In genomic region chr1:210726621-210727020, GRCh38 we compare ENCODE assay signal across 10 cellular contexts.
DNase-seq lines count a peak whose midpoint lies in the region; ATAC-seq and TF ChIP-seq lines count a peak whose summit lies in the region.
"Had no signal": no experiment of that assay in that cellular context is flagged by ENCODE, and none has a peak within 500 bp of the region (broad histone marks: within the 10 kb centered on the region; RNA-seq: fewer than 3 reads in every experiment).

No MANE protein-coding gene starts in this region.

- H3K27ac Mint-ChIP-seq in chondrocyte (ENCODE audit: unreplicated experiment) = no peak overlapping the region
- H3K27ac Mint-ChIP-seq: activated T-cell treated with anti-CD3 and anti-CD28 coated beads, Interleukin-2, amount 50 U/mL, for 72 hours; immature natural killer cell had no signal

- H3K4me1 Mint-ChIP-seq in activated T-cell treated with anti-CD3 and anti-CD28 coated beads, Interleukin-2, amount 50 U/mL, for 4 hours (ENCODE audit: low read depth) = no peaks in the 10 kb centered on the region
- peaks cover 7% of the 10 kb centered on the region for H3K4me1 Mint-ChIP-seq in chondrocyte (ENCODE audit: low read depth)

- no peak for ATAC-seq in activated T-cell treated with anti-CD3 and anti-CD28 coated beads, Interleukin-2, amount 50 U/mL, for 4 hours

- no peak for TF ChIP-seq CTCF in chondrocyte (IDR thresholded peaks at IDR 0.05)

- no peak overlapping the region for H3K4me3 Mint-ChIP-seq in activated T-cell treated with anti-CD3 and anti-CD28 coated beads, Interleukin-2, amount 50 U/mL, for 4 hours
- no peak overlapping the region for H3K4me3 Mint-ChIP-seq in chondrocyte (ENCODE audit: unreplicated experiment)
- H3K4me3 Mint-ChIP-seq: activated T-cell treated with anti-CD3 and anti-CD28 coated beads, Interleukin-2, amount 50 U/mL, for 72 hours; immature natural killer cell had no signal

- H3K9me3 Mint-ChIP-seq in activated T-cell treated with anti-CD3 and anti-CD28 coated beads, Interleukin-2, amount 50 U/mL, for 4 hours = no peaks in the 10 kb centered on the region
- no peaks in the 10 kb centered on the region for H3K9me3 Mint-ChIP-seq in chondrocyte (ENCODE audit: low read depth)
- H3K9me3 Mint-ChIP-seq: activated T-cell treated with anti-CD3 and anti-CD28 coated beads, Interleukin-2, amount 50 U/mL, for 72 hours had no signal

- peaks cover 3% of the 10 kb centered on the region for H3K27me3 Mint-ChIP-seq in activated T-cell treated with anti-CD3 and anti-CD28 coated beads, Interleukin-2, amount 50 U/mL, for 4 hours (ENCODE audit: low read depth)
- H3K27me3 Mint-ChIP-seq in chondrocyte (ENCODE audit: low read depth) = no peaks in the 10 kb centered on the region

- DNase-seq in EH (ENCODE audit: low read depth) (peak; percentile 44), LHCN-M2 (ENCODE audit: low read depth) (peak; percentile 51), medulla oblongata (ENCODE audit: extremely low spot score) (peak; percentile 38), NCI-H187 (lab: John Stamatoyannopoulos, UW) (no peak), NCI-H2107 treated with DMSO at 0.1 percent for 48 hours (lab: John Stamatoyannopoulos, UW; ENCODE audit: unreplicated experiment) (no peak), NCI-H526 (lab: John Stamatoyannopoulos, UW) (no peak), chondrocyte (ENCODE audit: low spot score) (no peak)
- DNase-seq in activated T-cell treated with anti-CD3 and anti-CD28 coated beads, Interleukin-2, amount 50 U/mL, for 4 hours = peak; percentile 6

- H3K36me3 Mint-ChIP-seq in activated T-cell treated with anti-CD3 and anti-CD28 coated beads, Interleukin-2, amount 50 U/mL, for 4 hours (ENCODE audit: insufficient read depth) = no peaks in the 10 kb centered on the region
- no peaks in the 10 kb centered on the region for H3K36me3 Mint-ChIP-seq in chondrocyte (ENCODE audit: low read depth)
- H3K36me3 Mint-ChIP-seq: immature natural killer cell had no signal

Comparison
In these comparisons a context has a peak if more than half of its experiments do, and no peak if none do; other contexts are left out.
1. DNase-seq: peak in EH (single experiment), LHCN-M2 (single experiment), activated T-cell treated with anti-CD3 and anti-CD28 coated beads, Interleukin-2, amount 50 U/mL, for 4 hours (single experiment) and medulla oblongata (single experiment); none in NCI-H187 (0 of 2), NCI-H2107 treated with DMSO at 0.1 percent for 48 hours (single experiment), NCI-H526 (0 of 2) and chondrocyte (single experiment).